1 cellular context compared by ENCODE assay signal in the genomic region with DNA sequence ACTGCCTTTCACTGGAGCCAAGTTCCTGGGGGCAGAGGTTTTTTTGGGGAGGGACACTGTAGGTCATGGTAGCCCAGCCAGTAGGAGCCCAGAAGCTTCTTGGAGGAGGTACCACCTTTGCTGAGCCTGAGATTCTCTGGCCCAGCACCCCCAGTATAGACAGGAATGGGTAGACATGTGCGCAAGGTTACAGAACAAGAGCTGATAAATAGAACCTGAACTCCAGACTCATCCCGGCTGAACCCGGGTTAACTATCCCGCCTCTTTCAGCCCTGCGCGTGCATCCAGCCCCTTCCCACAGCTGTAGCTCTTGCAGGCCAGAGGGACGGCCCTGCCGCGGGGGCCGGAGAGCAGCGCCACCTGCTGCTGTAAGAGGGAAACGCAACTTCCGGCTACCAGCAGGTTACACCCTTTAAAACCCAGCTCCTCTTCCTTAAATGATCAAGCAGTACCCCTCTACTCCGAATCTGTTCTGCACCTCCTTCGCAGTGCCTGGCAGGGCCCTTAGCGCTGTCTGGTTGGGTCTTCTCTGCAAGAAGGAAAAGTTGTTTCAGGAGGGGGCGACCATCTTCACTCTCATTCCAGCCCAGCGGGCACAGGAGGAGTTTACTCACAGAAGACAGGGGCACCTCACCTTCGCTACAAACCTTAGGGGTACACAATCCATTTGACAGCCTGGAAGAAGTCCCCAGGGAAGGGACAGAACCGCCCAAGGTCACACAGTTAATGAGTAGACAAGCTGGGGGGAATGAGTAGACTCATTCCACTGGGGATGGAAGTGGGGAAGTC.
TF ChIP-seq lines count a peak whose summit lies in the region.

No MANE protein-coding gene starts in this region.

TF ChIP-seq in HepG2, 621 proteins besides CTCF, POLR2A, EP300 and RAD21 (continued from another document and continues in another):
- TF ChIP-seq ZNF704 (CRISPR knock-in tag; IDR thresholded peaks at IDR 0.05; ENCODE audit: borderline replicate concordance) (0 out of 2 replicates have a peak, but pooled peaks have one; percentile 31), E2F5 (CRISPR knock-in tag; conservative IDR thresholded peaks at IDR 0.05) (no peak), RFX5 (IDR thresholded peaks at IDR 0.05; ENCODE audit: low read depth, low read length) (no peak; the same call in 1 of the 2 replicates), TFAP4 (IDR thresholded peaks at IDR 0.05; ENCODE audit: borderline replicate concordance, low read depth) (peak; percentile 95), ATF7 (IDR thresholded peaks at IDR 0.05) (no peak), ATF7 (CRISPR knock-in tag; IDR thresholded peaks at IDR 0.05) (0 out of 2 replicates have a peak, but pooled peaks have one; percentile 24), SETDB1 (CRISPR knock-in tag; IDR thresholded peaks at IDR 0.05; ENCODE audit: borderline replicate concordance) (peak; percentile 83; the same call in 1 of the 2 replicates), SUZ12 (IDR thresholded peaks at IDR 0.05; ENCODE audit: low read depth, low read length) (peak; percentile 24; the same call in 1 of the 2 replicates), KMT2B (CRISPR knock-in tag; IDR thresholded peaks at IDR 0.05) (0 out of 2 replicates have a peak, but pooled peaks have one; percentile 13), KLF11 (CRISPR knock-in tag; IDR thresholded peaks at IDR 0.05) (peak; percentile 69; the same call in 1 of the 2 replicates), POLR2AphosphoS5 (IDR thresholded peaks at IDR 0.05; ENCODE audit: low read depth, low read length) (peak; percentile 34; the same call in 1 of the 2 replicates), ZNF281 (CRISPR knock-in tag; IDR thresholded peaks at IDR 0.05; ENCODE audit: borderline replicate concordance) (no peak; the same call in 1 of the 2 replicates), BCL6 (CRISPR knock-in tag; IDR thresholded peaks at IDR 0.05) (peak; percentile 48; the same call in 1 of the 2 replicates), YY1 (IDR thresholded peaks at IDR 0.05; ENCODE audit: insufficient read depth, insufficient replicate concordance, low read depth, low read length) (peak; percentile 59), CREM (IDR thresholded peaks at IDR 0.05) (no peak), CREM (CRISPR knock-in tag; IDR thresholded peaks at IDR 0.05) (no peak), SALL1 (CRISPR knock-in tag; IDR thresholded peaks at IDR 0.05) (peak; percentile 92), IRX3 (CRISPR knock-in tag; IDR thresholded peaks at IDR 0.05; ENCODE audit: borderline replicate concordance, low read depth) (no peak), KDM5B (CRISPR knock-in tag; IDR thresholded peaks at IDR 0.05; ENCODE audit: borderline replicate concordance) (peak; percentile 97), ZBTB21 (CRISPR knock-in tag; IDR thresholded peaks at IDR 0.05) (no peak), ZNF619 (CRISPR knock-in tag; IDR thresholded peaks at IDR 0.05) (peak; percentile 93), ZNF260 (CRISPR knock-in tag; IDR thresholded peaks at IDR 0.05; ENCODE audit: borderline replicate concordance, low read depth) (no peak), ZBTB7B (CRISPR knock-in tag; IDR thresholded peaks at IDR 0.05) (peak; percentile 96), ZBTB3 (CRISPR knock-in tag; IDR thresholded peaks at IDR 0.05; ENCODE audit: borderline replicate concordance, low read depth) (peak; percentile 65; the same call in 1 of the 2 replicates), IRF9 (CRISPR knock-in tag; IDR thresholded peaks at IDR 0.05; ENCODE audit: borderline replicate concordance) (peak; percentile 68; the same call in 1 of the 2 replicates), ZNF367 (CRISPR knock-in tag; IDR thresholded peaks at IDR 0.05; ENCODE audit: borderline replicate concordance) (no peak), MEIS1 (CRISPR knock-in tag; IDR thresholded peaks at IDR 0.05; ENCODE audit: borderline replicate concordance) (peak; percentile 69; the same call in 1 of the 2 replicates), KLF13 (CRISPR knock-in tag; IDR thresholded peaks at IDR 0.05) (0 out of 2 replicates have a peak, but pooled peaks have one; percentile 48), DMAP1 (CRISPR knock-in tag; IDR thresholded peaks at IDR 0.05) (peak; percentile 58), HIVEP1 (CRISPR knock-in tag; IDR thresholded peaks at IDR 0.05) (peak; percentile 67; the same call in 1 of the 2 replicates), ZNF33B (CRISPR knock-in tag; IDR thresholded peaks at IDR 0.05) (peak; percentile 81; the same call in 1 of the 2 replicates), JUNB (CRISPR knock-in tag; IDR thresholded peaks at IDR 0.05; ENCODE audit: borderline replicate concordance) (peak; percentile 60; the same call in 1 of the 2 replicates), AGO1 (IDR thresholded peaks at IDR 0.05; ENCODE audit: low read depth, low read length, poor library complexity, severe bottlenecking) (peak; percentile 93), ZNF572 (CRISPR knock-in tag; IDR thresholded peaks at IDR 0.05) (peak; percentile 90), REL (CRISPR knock-in tag; conservative IDR thresholded peaks at IDR 0.05) (no peak), HNF4G (IDR thresholded peaks at IDR 0.05; ENCODE audit: borderline replicate concordance, low read depth, low read length) (peak; percentile 69; the same call in 1 of the 2 replicates), HNF4G (CRISPR knock-in tag; IDR thresholded peaks at IDR 0.05; ENCODE audit: borderline replicate concordance, low read depth) (peak; percentile 44; the same call in 1 of the 2 replicates), ZNF264 (CRISPR knock-in tag; IDR thresholded peaks at IDR 0.05) (peak; percentile 85), ZNF138 (CRISPR knock-in tag; IDR thresholded peaks at IDR 0.05; ENCODE audit: low read depth) (no peak)
- TF ChIP-seq, protein P1, sequence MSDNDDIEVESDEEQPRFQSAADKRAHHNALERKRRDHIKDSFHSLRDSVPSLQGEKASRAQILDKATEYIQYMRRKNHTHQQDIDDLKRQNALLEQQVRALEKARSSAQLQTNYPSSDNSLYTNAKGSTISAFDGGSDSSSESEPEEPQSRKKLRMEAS (IDR thresholded peaks at IDR 0.05) = peak; percentile 85
- TF ChIP-seq, protein P2, sequence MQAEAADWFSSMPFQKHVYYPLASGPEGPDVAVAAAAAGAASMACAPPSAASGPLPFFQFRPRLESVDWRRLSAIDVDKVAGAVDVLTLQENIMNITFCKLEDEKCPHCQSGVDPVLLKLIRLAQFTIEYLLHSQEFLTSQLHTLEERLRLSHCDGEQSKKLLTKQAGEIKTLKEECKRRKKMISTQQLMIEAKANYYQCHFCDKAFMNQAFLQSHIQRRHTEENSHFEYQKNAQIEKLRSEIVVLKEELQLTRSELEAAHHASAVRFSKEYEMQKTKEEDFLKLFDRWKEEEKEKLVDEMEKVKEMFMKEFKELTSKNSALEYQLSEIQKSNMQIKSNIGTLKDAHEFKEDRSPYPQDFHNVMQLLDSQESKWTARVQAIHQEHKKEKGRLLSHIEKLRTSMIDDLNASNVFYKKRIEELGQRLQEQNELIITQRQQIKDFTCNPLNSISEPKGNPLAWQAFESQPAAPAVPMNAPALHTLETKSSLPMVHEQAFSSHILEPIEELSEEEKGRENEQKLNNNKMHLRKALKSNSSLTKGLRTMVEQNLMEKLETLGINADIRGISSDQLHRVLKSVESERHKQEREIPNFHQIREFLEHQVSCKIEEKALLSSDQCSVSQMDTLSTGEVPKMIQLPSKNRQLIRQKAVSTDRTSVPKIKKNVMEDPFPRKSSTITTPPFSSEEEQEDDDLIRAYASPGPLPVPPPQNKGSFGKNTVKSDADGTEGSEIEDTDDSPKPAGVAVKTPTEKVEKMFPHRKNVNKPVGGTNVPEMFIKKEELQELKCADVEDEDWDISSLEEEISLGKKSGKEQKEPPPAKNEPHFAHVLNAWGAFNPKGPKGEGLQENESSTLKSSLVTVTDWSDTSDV (CRISPR knock-in tag; IDR thresholded peaks at IDR 0.05) = 0 out of 2 replicates have a peak, but pooled peaks have one; percentile 65
- TF ChIP-seq, protein P3, sequence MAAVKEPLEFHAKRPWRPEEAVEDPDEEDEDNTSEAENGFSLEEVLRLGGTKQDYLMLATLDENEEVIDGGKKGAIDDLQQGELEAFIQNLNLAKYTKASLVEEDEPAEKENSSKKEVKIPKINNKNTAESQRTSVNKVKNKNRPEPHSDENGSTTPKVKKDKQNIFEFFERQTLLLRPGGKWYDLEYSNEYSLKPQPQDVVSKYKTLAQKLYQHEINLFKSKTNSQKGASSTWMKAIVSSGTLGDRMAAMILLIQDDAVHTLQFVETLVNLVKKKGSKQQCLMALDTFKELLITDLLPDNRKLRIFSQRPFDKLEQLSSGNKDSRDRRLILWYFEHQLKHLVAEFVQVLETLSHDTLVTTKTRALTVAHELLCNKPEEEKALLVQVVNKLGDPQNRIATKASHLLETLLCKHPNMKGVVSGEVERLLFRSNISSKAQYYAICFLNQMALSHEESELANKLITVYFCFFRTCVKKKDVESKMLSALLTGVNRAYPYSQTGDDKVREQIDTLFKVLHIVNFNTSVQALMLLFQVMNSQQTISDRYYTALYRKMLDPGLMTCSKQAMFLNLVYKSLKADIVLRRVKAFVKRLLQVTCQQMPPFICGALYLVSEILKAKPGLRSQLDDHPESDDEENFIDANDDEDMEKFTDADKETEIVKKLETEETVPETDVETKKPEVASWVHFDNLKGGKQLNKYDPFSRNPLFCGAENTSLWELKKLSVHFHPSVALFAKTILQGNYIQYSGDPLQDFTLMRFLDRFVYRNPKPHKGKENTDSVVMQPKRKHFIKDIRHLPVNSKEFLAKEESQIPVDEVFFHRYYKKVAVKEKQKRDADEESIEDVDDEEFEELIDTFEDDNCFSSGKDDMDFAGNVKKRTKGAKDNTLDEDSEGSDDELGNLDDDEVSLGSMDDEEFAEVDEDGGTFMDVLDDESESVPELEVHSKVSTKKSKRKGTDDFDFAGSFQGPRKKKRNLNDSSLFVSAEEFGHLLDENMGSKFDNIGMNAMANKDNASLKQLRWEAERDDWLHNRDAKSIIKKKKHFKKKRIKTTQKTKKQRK (IDR thresholded peaks at IDR 0.05; ENCODE audit: low read length) = no peak
- TF ChIP-seq, protein P4, sequence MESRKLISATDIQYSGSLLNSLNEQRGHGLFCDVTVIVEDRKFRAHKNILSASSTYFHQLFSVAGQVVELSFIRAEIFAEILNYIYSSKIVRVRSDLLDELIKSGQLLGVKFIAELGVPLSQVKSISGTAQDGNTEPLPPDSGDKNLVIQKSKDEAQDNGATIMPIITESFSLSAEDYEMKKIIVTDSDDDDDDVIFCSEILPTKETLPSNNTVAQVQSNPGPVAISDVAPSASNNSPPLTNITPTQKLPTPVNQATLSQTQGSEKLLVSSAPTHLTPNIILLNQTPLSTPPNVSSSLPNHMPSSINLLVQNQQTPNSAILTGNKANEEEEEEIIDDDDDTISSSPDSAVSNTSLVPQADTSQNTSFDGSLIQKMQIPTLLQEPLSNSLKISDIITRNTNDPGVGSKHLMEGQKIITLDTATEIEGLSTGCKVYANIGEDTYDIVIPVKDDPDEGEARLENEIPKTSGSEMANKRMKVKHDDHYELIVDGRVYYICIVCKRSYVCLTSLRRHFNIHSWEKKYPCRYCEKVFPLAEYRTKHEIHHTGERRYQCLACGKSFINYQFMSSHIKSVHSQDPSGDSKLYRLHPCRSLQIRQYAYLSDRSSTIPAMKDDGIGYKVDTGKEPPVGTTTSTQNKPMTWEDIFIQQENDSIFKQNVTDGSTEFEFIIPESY (CRISPR knock-in tag; IDR thresholded peaks at IDR 0.05) = peak; percentile 44; the same call in 1 of the 2 replicates
